In the genomic region with DNA sequence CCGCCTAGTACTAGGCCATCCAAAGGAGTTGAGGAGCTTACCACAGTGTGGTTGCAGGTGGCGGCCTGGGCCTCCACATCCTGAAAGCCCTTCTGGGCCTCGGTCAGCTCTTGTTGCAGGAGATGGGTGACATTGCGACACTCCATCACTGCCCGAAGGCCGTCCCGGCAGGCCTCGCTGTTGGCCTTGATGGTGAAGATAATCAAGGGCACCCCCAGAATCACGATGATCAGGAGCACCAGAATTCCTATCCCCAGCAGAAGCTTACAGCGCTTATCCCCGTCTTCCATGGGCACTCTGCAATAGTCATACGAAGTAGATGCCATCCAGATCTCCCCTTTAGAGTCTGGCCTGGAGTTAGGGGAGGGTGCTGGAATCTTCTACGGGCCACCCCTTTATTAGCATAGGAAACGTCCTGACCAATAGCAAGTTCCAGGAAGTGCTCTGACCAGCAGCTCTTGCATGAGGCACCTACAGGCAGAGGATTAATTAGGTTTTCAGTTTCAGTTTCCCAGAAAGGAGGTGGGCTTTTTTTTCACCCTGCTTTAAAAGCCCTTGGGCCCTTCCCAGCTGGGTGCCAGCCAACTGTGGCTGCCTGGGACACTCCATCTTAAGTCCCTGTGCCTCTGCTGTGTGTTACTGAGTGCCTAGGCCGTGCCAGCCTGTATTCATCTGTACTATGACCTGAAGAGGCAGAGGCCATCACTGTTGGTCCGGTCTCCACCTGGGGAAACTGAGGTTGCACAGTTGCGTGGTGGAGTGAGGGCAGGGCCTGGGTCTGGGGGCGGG, we compare ENCODE assay signal across 8 cellular contexts. TPM values are rescaled to one million over a fixed set of nuclear protein-coding genes. Genes with fewer than 3 reads are reported as not detected.
A peak's percentile ranks its signal among the peaks of the same experiment; 100 is the strongest.
DNase-seq lines count a peak whose midpoint lies in the region; ATAC-seq and TF ChIP-seq lines count a peak whose summit lies in the region.

A gene with protein sequence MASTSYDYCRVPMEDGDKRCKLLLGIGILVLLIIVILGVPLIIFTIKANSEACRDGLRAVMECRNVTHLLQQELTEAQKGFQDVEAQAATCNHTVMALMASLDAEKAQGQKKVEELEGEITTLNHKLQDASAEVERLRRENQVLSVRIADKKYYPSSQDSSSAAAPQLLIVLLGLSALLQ (minus strand): TSS at position 381 of the 789 bp plus-strand sequence. CDS start 55 bp downstream, at position 326.

- no peaks in the 10 kb centered on the region for H3K27me3 ChIP-seq in liver (ENCODE audit: control insufficient read depth in 4 of 4, insufficient read depth in 4 of 4, low read length in 3 of 4)

- no peaks in the 10 kb centered on the region for H3K27me3 Mint-ChIP-seq in T-helper 2 cell treated with Interferon-gamma antibody and Interleukin-4, amounts not matched to agents 5 μg/mL and 100 μg/mL, for 36 hours (ENCODE audit: low read depth)
- no peaks in the 10 kb centered on the region for H3K27me3 Mint-ChIP-seq in stimulated activated naive CD8-positive, alpha-beta T cell treated with anti-CD3 and anti-CD28 coated beads, Interleukin-15, Interleukin-2, amounts not matched to agents 100 ng/mL and 50 ng/mL, for 24 hours

- H3K27ac ChIP-seq in cingulate gyrus (ENCODE audit: low read depth, low read length) (peak within 1 kb of the TSS; percentile 80), liver (ENCODE audit: low read depth in 1 of 2, low read length in 2 of 2) (peak within 1 kb of the TSS; percentile 95 to 96)

- H3K36me3 ChIP-seq in liver (ENCODE audit: control insufficient read depth in 4 of 4, insufficient read depth in 3 of 4, low read depth in 1 of 4, low read length in 3 of 4): peaks cover 0 to 10% (median under 1%) of the 10 kb centered on the region in 4 donors

- peak within 1 kb of the TSS; percentile 69 to 75 (median 74) for H3K4me3 ChIP-seq in liver (ENCODE audit: low read depth in 1 of 3, low read length in 3 of 3)

- H3K9me3 Mint-ChIP-seq in T-helper 2 cell treated with Interferon-gamma antibody and Interleukin-4, amounts not matched to agents 5 μg/mL and 100 μg/mL, for 36 hours: no peaks in the 10 kb centered on the region
- no peaks in the 10 kb centered on the region for H3K9me3 Mint-ChIP-seq in stimulated activated naive CD8-positive, alpha-beta T cell treated with anti-CD3 and anti-CD28 coated beads, Interleukin-15, Interleukin-2, amounts not matched to agents 100 ng/mL and 50 ng/mL, for 24 hours

- H3K27ac Mint-ChIP-seq in T-helper 2 cell treated with Interferon-gamma antibody and Interleukin-4, amounts not matched to agents 5 μg/mL and 100 μg/mL, for 36 hours: peak within 1 kb of the TSS; percentile 89
- peak within 1 kb of the TSS; percentile 95 for H3K27ac Mint-ChIP-seq in stimulated activated naive CD8-positive, alpha-beta T cell treated with anti-CD3 and anti-CD28 coated beads, Interleukin-15, Interleukin-2, amounts not matched to agents 100 ng/mL and 50 ng/mL, for 24 hours

- no peak for TF ChIP-seq RAD21 in liver (IDR thresholded peaks at IDR 0.05)

- DNase-seq in DMS 273 treated with DMSO at 0.1 percent for 48 hours (lab: John Stamatoyannopoulos, UW) (peak; percentile 22), HT-29 (ENCODE audit: low spot score) (peak; percentile 72), D341Med (ENCODE audit: low spot score) (no peak)
- DNase-seq in T-helper 2 cell treated with Interferon-gamma antibody and Interleukin-4, amounts not matched to agents 5 μg/mL and 100 μg/mL, for 36 hours (ENCODE audit: low spot score): no peak

- WGBS in liver: 38% methylated on average over 18 of the region's 18 CpGs

- peak within 1 kb of the TSS; percentile 95 for H3K4me3 Mint-ChIP-seq in T-helper 2 cell treated with Interferon-gamma antibody and Interleukin-4, amounts not matched to agents 5 μg/mL and 100 μg/mL, for 36 hours
- H3K4me3 Mint-ChIP-seq in stimulated activated naive CD8-positive, alpha-beta T cell treated with anti-CD3 and anti-CD28 coated beads, Interleukin-15, Interleukin-2, amounts not matched to agents 100 ng/mL and 50 ng/mL, for 24 hours: peak within 1 kb of the TSS; percentile 89

- H3K9ac ChIP-seq in liver (ENCODE audit: low read depth in 1 of 2, low read length in 2 of 2): peak within 1 kb of the TSS; percentile 66 to 88

- H3K36me3 Mint-ChIP-seq in T-helper 2 cell treated with Interferon-gamma antibody and Interleukin-4, amounts not matched to agents 5 μg/mL and 100 μg/mL, for 36 hours (ENCODE audit: low read depth): peaks cover 36% of the 10 kb centered on the region
- H3K36me3 Mint-ChIP-seq in stimulated activated naive CD8-positive, alpha-beta T cell treated with anti-CD3 and anti-CD28 coated beads, Interleukin-15, Interleukin-2, amounts not matched to agents 100 ng/mL and 50 ng/mL, for 24 hours (ENCODE audit: low read depth): peaks cover 26% of the 10 kb centered on the region

- peaks cover 28% of the 10 kb centered on the region for H3K4me1 Mint-ChIP-seq in T-helper 2 cell treated with Interferon-gamma antibody and Interleukin-4, amounts not matched to agents 5 μg/mL and 100 μg/mL, for 36 hours (ENCODE audit: low read depth)
- H3K4me1 Mint-ChIP-seq in stimulated activated naive CD8-positive, alpha-beta T cell treated with anti-CD3 and anti-CD28 coated beads, Interleukin-15, Interleukin-2, amounts not matched to agents 100 ng/mL and 50 ng/mL, for 24 hours (ENCODE audit: low read depth): peaks cover 26% of the 10 kb centered on the region

- TF ChIP-seq CTCF in liver (IDR thresholded peaks at IDR 0.05; ENCODE audit: low read depth, low read length, missing input control): no peak

- ATAC-seq in GM21360 (IDR thresholded peaks at IDR 0.05; ENCODE audit: unreplicated experiment): peak; percentile 70

- no peaks in the 10 kb centered on the region for H3K9me3 ChIP-seq in liver (ENCODE audit: control insufficient read depth in 4 of 4, low read length in 3 of 4)

- peaks cover 0 to 30% (median 21%) of the 10 kb centered on the region in 4 donors for H3K4me1 ChIP-seq in liver (ENCODE audit: control insufficient read depth in 4 of 4, insufficient read depth in 4 of 4, low read length in 3 of 4)

TF ChIP-seq in liver, 16 proteins besides CTCF, POLR2A, EP300 and RAD21 (continues in another document):
- TF ChIP-seq YY1 (IDR thresholded peaks at IDR 0.05): peak; percentile 73
- TF ChIP-seq, protein P1, sequence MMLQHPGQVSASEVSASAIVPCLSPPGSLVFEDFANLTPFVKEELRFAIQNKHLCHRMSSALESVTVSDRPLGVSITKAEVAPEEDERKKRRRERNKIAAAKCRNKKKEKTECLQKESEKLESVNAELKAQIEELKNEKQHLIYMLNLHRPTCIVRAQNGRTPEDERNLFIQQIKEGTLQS (IDR thresholded peaks at IDR 0.05): no peak
- TF ChIP-seq TAF1 (conservative IDR thresholded peaks at IDR 0.05): peak; percentile 38
- peak; percentile 18 to 30 for TF ChIP-seq RXRA (IDR thresholded peaks at IDR 0.05)
- TF ChIP-seq, protein P2, sequence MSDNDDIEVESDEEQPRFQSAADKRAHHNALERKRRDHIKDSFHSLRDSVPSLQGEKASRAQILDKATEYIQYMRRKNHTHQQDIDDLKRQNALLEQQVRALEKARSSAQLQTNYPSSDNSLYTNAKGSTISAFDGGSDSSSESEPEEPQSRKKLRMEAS (IDR thresholded peaks at IDR 0.05): peak; percentile 49
- TF ChIP-seq GABPA (IDR thresholded peaks at IDR 0.05 in 1 of 2, conservative IDR thresholded peaks at IDR 0.05 in 1 of 2): peak; percentile 23 to 73
- no peak for TF ChIP-seq EGR1 (IDR thresholded peaks at IDR 0.05; ENCODE audit: low read depth in 2 of 2)
- TF ChIP-seq SP1 (IDR thresholded peaks at IDR 0.05): peak; percentile 79
- TF ChIP-seq JUND (IDR thresholded peaks at IDR 0.05): peak in 1 of 2 donors; percentile 48
- TF ChIP-seq HNF4A (conservative IDR thresholded peaks at IDR 0.05): peak in 1 of 2 donors; percentile 32
- TF ChIP-seq FOXA2 (IDR thresholded peaks at IDR 0.05): no peak
- TF ChIP-seq NR2F2 (IDR thresholded peaks at IDR 0.05): peak; percentile 68
- TF ChIP-seq, protein P3, sequence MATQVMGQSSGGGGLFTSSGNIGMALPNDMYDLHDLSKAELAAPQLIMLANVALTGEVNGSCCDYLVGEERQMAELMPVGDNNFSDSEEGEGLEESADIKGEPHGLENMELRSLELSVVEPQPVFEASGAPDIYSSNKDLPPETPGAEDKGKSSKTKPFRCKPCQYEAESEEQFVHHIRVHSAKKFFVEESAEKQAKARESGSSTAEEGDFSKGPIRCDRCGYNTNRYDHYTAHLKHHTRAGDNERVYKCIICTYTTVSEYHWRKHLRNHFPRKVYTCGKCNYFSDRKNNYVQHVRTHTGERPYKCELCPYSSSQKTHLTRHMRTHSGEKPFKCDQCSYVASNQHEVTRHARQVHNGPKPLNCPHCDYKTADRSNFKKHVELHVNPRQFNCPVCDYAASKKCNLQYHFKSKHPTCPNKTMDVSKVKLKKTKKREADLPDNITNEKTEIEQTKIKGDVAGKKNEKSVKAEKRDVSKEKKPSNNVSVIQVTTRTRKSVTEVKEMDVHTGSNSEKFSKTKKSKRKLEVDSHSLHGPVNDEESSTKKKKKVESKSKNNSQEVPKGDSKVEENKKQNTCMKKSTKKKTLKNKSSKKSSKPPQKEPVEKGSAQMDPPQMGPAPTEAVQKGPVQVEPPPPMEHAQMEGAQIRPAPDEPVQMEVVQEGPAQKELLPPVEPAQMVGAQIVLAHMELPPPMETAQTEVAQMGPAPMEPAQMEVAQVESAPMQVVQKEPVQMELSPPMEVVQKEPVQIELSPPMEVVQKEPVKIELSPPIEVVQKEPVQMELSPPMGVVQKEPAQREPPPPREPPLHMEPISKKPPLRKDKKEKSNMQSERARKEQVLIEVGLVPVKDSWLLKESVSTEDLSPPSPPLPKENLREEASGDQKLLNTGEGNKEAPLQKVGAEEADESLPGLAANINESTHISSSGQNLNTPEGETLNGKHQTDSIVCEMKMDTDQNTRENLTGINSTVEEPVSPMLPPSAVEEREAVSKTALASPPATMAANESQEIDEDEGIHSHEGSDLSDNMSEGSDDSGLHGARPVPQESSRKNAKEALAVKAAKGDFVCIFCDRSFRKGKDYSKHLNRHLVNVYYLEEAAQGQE (IDR thresholded peaks at IDR 0.05): peak; percentile 62

RNA-seq across cellular contexts. Expression of the gene that starts here (rescaled TPM):
- 134 and 172 TPM in 2 replicates for total RNA-seq in HT-29 (2014; rRNA removed; shearing (Covaris generic))
- total RNA-seq in liver: 10 to 100 TPM; 25.6 to 67.4 TPM
- polyA plus RNA-seq in liver: 100 to 1,000 TPM; 179 to 239 TPM

Comparison
In these comparisons a context has a peak if more than half of its experiments do, and no peak if none do; other contexts are left out.
1. DNase-seq: peak in DMS 273 treated with DMSO at 0.1 percent for 48 hours (single experiment) and HT-29 (single experiment); none in T-helper 2 cell treated with Interferon-gamma antibody and Interleukin-4, amounts not matched to agents 5 μg/mL and 100 μg/mL, for 36 hours (single experiment) and D341Med (single experiment).